Comparison of ENCODE assay signal across 1 cellular context in the genomic region with DNA sequence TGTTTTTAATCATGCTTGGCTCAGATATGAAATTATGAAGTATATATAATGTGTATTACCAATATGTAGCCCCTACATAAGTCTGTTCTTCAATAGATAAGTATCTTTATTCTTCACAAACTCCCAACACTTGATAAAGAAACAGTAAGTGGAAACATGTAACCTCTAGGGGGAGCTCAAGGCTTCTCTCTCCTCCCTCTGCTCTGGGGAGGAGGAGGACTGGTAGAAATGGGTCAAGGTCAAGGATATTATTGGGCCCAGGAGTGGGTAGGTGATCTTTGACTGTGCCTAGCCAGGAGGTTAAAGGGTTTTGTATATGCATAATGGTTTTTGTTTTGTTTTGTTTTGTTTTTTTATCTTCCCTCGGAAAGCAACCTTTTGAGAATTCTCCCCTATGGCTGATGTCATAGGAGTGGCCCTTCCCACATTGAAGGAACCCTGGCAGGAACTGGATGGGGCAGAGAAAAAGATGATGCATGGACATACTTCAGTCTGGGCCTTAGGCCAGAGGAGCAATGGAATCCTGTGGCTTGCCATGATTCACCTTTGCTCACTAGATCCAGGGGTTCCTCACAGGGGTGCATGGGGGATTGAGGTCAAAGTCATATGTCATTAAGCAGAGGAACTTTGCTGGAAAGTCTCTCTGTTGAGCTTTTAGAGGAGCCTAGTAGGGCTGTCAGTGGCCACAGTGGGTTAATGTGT.
TF ChIP-seq lines count a peak whose summit lies in the region.

No MANE protein-coding gene starts in this region.

TF ChIP-seq in GM23338, 12 proteins besides CTCF, POLR2A, EP300 and RAD21 (continued from another document):
- TF ChIP-seq, protein P1, sequence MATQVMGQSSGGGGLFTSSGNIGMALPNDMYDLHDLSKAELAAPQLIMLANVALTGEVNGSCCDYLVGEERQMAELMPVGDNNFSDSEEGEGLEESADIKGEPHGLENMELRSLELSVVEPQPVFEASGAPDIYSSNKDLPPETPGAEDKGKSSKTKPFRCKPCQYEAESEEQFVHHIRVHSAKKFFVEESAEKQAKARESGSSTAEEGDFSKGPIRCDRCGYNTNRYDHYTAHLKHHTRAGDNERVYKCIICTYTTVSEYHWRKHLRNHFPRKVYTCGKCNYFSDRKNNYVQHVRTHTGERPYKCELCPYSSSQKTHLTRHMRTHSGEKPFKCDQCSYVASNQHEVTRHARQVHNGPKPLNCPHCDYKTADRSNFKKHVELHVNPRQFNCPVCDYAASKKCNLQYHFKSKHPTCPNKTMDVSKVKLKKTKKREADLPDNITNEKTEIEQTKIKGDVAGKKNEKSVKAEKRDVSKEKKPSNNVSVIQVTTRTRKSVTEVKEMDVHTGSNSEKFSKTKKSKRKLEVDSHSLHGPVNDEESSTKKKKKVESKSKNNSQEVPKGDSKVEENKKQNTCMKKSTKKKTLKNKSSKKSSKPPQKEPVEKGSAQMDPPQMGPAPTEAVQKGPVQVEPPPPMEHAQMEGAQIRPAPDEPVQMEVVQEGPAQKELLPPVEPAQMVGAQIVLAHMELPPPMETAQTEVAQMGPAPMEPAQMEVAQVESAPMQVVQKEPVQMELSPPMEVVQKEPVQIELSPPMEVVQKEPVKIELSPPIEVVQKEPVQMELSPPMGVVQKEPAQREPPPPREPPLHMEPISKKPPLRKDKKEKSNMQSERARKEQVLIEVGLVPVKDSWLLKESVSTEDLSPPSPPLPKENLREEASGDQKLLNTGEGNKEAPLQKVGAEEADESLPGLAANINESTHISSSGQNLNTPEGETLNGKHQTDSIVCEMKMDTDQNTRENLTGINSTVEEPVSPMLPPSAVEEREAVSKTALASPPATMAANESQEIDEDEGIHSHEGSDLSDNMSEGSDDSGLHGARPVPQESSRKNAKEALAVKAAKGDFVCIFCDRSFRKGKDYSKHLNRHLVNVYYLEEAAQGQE (IDR thresholded peaks at IDR 0.05; ENCODE audit: unreplicated experiment) = no peak
- TF ChIP-seq POLR2AphosphoS5 (IDR thresholded peaks at IDR 0.05; ENCODE audit: low read depth) (no peak), CREB1 (CRISPR knock-in tag; IDR thresholded peaks at IDR 0.05; ENCODE audit: low read depth) (no peak), ZNF331 (CRISPR knock-in tag; IDR thresholded peaks at IDR 0.05; ENCODE audit: low read depth) (no peak), JUNB (IDR thresholded peaks at IDR 0.05; ENCODE audit: unreplicated experiment) (no peak)
- TF ChIP-seq, protein P2, sequence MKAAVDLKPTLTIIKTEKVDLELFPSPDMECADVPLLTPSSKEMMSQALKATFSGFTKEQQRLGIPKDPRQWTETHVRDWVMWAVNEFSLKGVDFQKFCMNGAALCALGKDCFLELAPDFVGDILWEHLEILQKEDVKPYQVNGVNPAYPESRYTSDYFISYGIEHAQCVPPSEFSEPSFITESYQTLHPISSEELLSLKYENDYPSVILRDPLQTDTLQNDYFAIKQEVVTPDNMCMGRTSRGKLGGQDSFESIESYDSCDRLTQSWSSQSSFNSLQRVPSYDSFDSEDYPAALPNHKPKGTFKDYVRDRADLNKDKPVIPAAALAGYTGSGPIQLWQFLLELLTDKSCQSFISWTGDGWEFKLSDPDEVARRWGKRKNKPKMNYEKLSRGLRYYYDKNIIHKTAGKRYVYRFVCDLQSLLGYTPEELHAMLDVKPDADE (IDR thresholded peaks at IDR 0.05) = no peak
